In the genomic region with DNA sequence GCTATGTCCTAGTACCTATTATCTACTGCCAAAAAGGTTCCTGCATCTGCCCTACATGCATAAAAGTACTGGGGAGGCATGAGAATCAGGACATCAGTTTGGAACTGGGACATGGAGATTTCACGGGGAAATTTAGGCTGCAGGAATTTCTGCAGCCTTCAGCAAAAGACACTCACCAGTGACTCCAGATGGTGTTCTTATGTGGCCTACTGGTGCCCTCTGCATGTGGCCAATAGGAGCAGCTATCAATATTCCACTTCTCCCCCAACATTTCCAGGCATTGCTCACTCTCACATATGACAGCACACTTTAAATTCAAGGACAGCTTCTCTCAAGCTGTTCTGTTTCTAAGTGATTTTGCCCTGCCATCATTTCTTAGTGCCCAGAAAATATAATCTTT, we compare ENCODE assay signal across 1 cellular context.
TF ChIP-seq lines count a peak whose summit lies in the region.

No MANE protein-coding gene starts in this region.

TF ChIP-seq in WTC11, 78 proteins besides CTCF, POLR2A, EP300 and RAD21 (continued from another document):
- TF ChIP-seq, protein P1, sequence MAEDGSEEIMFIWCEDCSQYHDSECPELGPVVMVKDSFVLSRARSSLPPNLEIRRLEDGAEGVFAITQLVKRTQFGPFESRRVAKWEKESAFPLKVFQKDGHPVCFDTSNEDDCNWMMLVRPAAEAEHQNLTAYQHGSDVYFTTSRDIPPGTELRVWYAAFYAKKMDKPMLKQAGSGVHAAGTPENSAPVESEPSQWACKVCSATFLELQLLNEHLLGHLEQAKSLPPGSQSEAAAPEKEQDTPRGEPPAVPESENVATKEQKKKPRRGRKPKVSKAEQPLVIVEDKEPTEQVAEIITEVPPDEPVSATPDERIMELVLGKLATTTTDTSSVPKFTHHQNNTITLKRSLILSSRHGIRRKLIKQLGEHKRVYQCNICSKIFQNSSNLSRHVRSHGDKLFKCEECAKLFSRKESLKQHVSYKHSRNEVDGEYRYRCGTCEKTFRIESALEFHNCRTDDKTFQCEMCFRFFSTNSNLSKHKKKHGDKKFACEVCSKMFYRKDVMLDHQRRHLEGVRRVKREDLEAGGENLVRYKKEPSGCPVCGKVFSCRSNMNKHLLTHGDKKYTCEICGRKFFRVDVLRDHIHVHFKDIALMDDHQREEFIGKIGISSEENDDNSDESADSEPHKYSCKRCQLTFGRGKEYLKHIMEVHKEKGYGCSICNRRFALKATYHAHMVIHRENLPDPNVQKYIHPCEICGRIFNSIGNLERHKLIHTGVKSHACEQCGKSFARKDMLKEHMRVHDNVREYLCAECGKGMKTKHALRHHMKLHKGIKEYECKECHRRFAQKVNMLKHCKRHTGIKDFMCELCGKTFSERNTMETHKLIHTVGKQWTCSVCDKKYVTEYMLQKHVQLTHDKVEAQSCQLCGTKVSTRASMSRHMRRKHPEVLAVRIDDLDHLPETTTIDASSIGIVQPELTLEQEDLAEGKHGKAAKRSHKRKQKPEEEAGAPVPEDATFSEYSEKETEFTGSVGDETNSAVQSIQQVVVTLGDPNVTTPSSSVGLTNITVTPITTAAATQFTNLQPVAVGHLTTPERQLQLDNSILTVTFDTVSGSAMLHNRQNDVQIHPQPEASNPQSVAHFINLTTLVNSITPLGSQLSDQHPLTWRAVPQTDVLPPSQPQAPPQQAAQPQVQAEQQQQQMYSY (CRISPR knock-in tag; IDR thresholded peaks at IDR 0.05): no peak
- TF ChIP-seq, protein P2, sequence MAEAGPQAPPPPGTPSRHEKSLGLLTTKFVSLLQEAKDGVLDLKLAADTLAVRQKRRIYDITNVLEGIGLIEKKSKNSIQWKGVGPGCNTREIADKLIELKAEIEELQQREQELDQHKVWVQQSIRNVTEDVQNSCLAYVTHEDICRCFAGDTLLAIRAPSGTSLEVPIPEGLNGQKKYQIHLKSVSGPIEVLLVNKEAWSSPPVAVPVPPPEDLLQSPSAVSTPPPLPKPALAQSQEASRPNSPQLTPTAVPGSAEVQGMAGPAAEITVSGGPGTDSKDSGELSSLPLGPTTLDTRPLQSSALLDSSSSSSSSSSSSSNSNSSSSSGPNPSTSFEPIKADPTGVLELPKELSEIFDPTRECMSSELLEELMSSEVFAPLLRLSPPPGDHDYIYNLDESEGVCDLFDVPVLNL (CRISPR knock-in tag; IDR thresholded peaks at IDR 0.05; ENCODE audit: borderline replicate concordance, low read depth): no peak
- TF ChIP-seq CREB1 (CRISPR knock-in tag; IDR thresholded peaks at IDR 0.05) (no peak), EMX1 (CRISPR knock-in tag; IDR thresholded peaks at IDR 0.05) (no peak)
